9 cellular contexts compared by ENCODE assay signal in genomic region chr1:65309317-65310077, GRCh38. TPM values are rescaled to one million over a fixed set of nuclear protein-coding genes. Genes with fewer than 3 reads are reported as not detected.
DNase-seq lines count a peak whose midpoint lies in the region; ATAC-seq and TF ChIP-seq lines count a peak whose summit lies in the region.
"Had no signal": no experiment of that assay in that cellular context is flagged by ENCODE, and none has a peak within 500 bp of the region (broad histone marks: within the 10 kb centered on the region; RNA-seq: fewer than 3 reads in every experiment).

Gene DNAJC6, plus strand, starts transcription at chr1:65309543. Its CDS starts 203 bp downstream, at chr1:65309746.

- intact Hi-C loops in activated T-helper 1 cell treated with anti-CD3 and anti-CD28 coated beads, Interleukin-12 subunit alpha, Interleukin-12 subunit beta, Interleukin-2, Interleukin-4 antibody, amounts not matched to agents 30 ng/mL and 10 ng/mL and 1 ng/mL, durations not matched to agents 14 hours and 24 hours and 36 hours (cut with micrococcal nuclease): loop anchor here (2.0 to 5.0 kb wide), 3 partner anchors 47 to 111 kb away; partner anchors contain the start of genes LEPR and LEPROT

- H3K79me2 ChIP-seq in fibroblast of lung (ENCODE audit: control insufficient read depth, insufficient read depth, low read length): no peaks in the 10 kb centered on the region

- ATAC-seq in HG03565 (IDR thresholded peaks at IDR 0.05; ENCODE audit: unreplicated experiment): peak; percentile 57
- peak; percentile 64 for ATAC-seq in stimulated activated memory B cell treated with anti-CD40 and anti-IgM and Interleukin-4, amounts not matched to agents 10 μg/mL and 1 μg/mL and 100 μg/mL, for 72 hours
- no peak for ATAC-seq in HG02885 (IDR thresholded peaks at IDR 0.05; ENCODE audit: poor library complexity, unreplicated experiment)

- H3K9me3 ChIP-seq in fibroblast of lung (ENCODE audit: control insufficient read depth, insufficient read depth, low read depth, low read length) (no peaks in the 10 kb centered on the region), muscle layer of duodenum (ENCODE audit: control insufficient read depth in 1 of 2, low read length in 2 of 2) (no peaks in the 10 kb centered on the region)

- H3K4me3 Mint-ChIP-seq in activated T-helper 1 cell treated with anti-CD3 and anti-CD28 coated beads, Interleukin-12 subunit alpha, Interleukin-12 subunit beta, Interleukin-2, Interleukin-4 antibody, amounts not matched to agents 30 ng/mL and 10 ng/mL and 1 ng/mL, durations not matched to agents 14 hours and 24 hours and 36 hours: peak within 1 kb of the TSS; percentile 78
- H3K4me3 Mint-ChIP-seq in stimulated activated memory B cell treated with anti-CD40 and anti-IgM and Interleukin-4, amounts not matched to agents 10 μg/mL and 1 μg/mL and 100 μg/mL, for 72 hours: peak within 1 kb of the TSS; percentile 9

- no peaks in the 10 kb centered on the region for H4K20me1 ChIP-seq in fibroblast of lung (ENCODE audit: control insufficient read depth, extremely low read depth, insufficient read depth, low read length)

- H3K27me3 ChIP-seq in fibroblast of lung (ENCODE audit: control insufficient read depth, insufficient read depth, low read length): peaks cover 10% of the 10 kb centered on the region
- H3K27me3 ChIP-seq in muscle layer of duodenum (ENCODE audit: low read depth, low read length): peaks cover 4% of the 10 kb centered on the region

- H3K9me3 Mint-ChIP-seq in activated T-helper 1 cell treated with anti-CD3 and anti-CD28 coated beads, Interleukin-12 subunit alpha, Interleukin-12 subunit beta, Interleukin-2, Interleukin-4 antibody, amounts not matched to agents 30 ng/mL and 10 ng/mL and 1 ng/mL, durations not matched to agents 14 hours and 24 hours and 36 hours: no peaks in the 10 kb centered on the region
- no peaks in the 10 kb centered on the region for H3K9me3 Mint-ChIP-seq in stimulated activated memory B cell treated with anti-CD40 and anti-IgM and Interleukin-4, amounts not matched to agents 10 μg/mL and 1 μg/mL and 100 μg/mL, for 72 hours

- no peak within 1 kb of the TSS for H2AFZ ChIP-seq in fibroblast of lung (ENCODE audit: low read length)

- no peak within 1 kb of the TSS for H3K9ac ChIP-seq in fibroblast of lung (ENCODE audit: insufficient read depth, low read length)
- H3K9ac ChIP-seq: KMS-11 had no signal

- H3K27ac ChIP-seq in fibroblast of lung (ENCODE audit: insufficient read depth, low read length) (no peak within 1 kb of the TSS), muscle layer of duodenum (ENCODE audit: low read length) (no peak within 1 kb of the TSS)
- H3K27ac ChIP-seq: KMS-11 had no signal

- H3K27ac Mint-ChIP-seq in activated T-helper 1 cell treated with anti-CD3 and anti-CD28 coated beads, Interleukin-12 subunit alpha, Interleukin-12 subunit beta, Interleukin-2, Interleukin-4 antibody, amounts not matched to agents 30 ng/mL and 10 ng/mL and 1 ng/mL, durations not matched to agents 14 hours and 24 hours and 36 hours: peak within 1 kb of the TSS; percentile 23
- no peak within 1 kb of the TSS for H3K27ac Mint-ChIP-seq in stimulated activated memory B cell treated with anti-CD40 and anti-IgM and Interleukin-4, amounts not matched to agents 10 μg/mL and 1 μg/mL and 100 μg/mL, for 72 hours

- peak within 1 kb of the TSS; percentile 62 for H3K4me2 ChIP-seq in fibroblast of lung (ENCODE audit: extremely low read depth, insufficient read depth, low read length)
- H3K4me2 ChIP-seq: KMS-11 had no signal

- H3K36me3 Mint-ChIP-seq in activated T-helper 1 cell treated with anti-CD3 and anti-CD28 coated beads, Interleukin-12 subunit alpha, Interleukin-12 subunit beta, Interleukin-2, Interleukin-4 antibody, amounts not matched to agents 30 ng/mL and 10 ng/mL and 1 ng/mL, durations not matched to agents 14 hours and 24 hours and 36 hours (ENCODE audit: low read depth): peaks cover 3% of the 10 kb centered on the region
- no peaks in the 10 kb centered on the region for H3K36me3 Mint-ChIP-seq in stimulated activated memory B cell treated with anti-CD40 and anti-IgM and Interleukin-4, amounts not matched to agents 10 μg/mL and 1 μg/mL and 100 μg/mL, for 72 hours

- H3K36me3 ChIP-seq in fibroblast of lung (ENCODE audit: control insufficient read depth, insufficient read depth, low read length) (no peaks in the 10 kb centered on the region), muscle layer of duodenum (ENCODE audit: control insufficient read depth in 1 of 2, insufficient read depth in 2 of 2, low read length in 2 of 2) (no peaks in the 10 kb centered on the region)

- H3K4me1 ChIP-seq in fibroblast of lung (ENCODE audit: control insufficient read depth, extremely low read depth, insufficient read depth, low read length) (no peaks in the 10 kb centered on the region), muscle layer of duodenum (ENCODE audit: control insufficient read depth in 1 of 2, insufficient read depth in 2 of 2, low read length in 2 of 2) (peaks cover 0 to 11% of the 10 kb centered on the region in 2 donors)

- peaks cover 49% of the 10 kb centered on the region for H3K27me3 Mint-ChIP-seq in activated T-helper 1 cell treated with anti-CD3 and anti-CD28 coated beads, Interleukin-12 subunit alpha, Interleukin-12 subunit beta, Interleukin-2, Interleukin-4 antibody, amounts not matched to agents 30 ng/mL and 10 ng/mL and 1 ng/mL, durations not matched to agents 14 hours and 24 hours and 36 hours (ENCODE audit: insufficient read depth)
- H3K27me3 Mint-ChIP-seq in stimulated activated memory B cell treated with anti-CD40 and anti-IgM and Interleukin-4, amounts not matched to agents 10 μg/mL and 1 μg/mL and 100 μg/mL, for 72 hours: peaks cover 37% of the 10 kb centered on the region

- peak within 1 kb of the TSS in 2 of 4 experiments; percentile 41 to 46 for H3K4me3 ChIP-seq in fibroblast of lung (replicated peaks in 1 of 4; ENCODE audit: control extremely low read depth in 1 of 4, insufficient read depth in 1 of 4, low read depth in 3 of 4, low read length in 4 of 4)
- H3K4me3 ChIP-seq in muscle layer of duodenum (ENCODE audit: low read depth in 1 of 2, low read length in 2 of 2): peak within 1 kb of the TSS; percentile 16 to 61

- DNase-seq in DMS153 treated with DMSO at 0.1 percent for 48 hours (lab: John Stamatoyannopoulos, UW; ENCODE audit: unreplicated experiment) (peak; percentile 85), fibroblast of lung (ENCODE audit: low read depth in 2 of 2) (peak; percentile 61 to 71)
- peak; percentile 53 for DNase-seq in activated T-helper 1 cell treated with anti-CD3 and anti-CD28 coated beads, Interleukin-12 subunit alpha, Interleukin-12 subunit beta, Interleukin-2, Interleukin-4 antibody, amounts not matched to agents 30 ng/mL and 10 ng/mL and 1 ng/mL, durations not matched to agents 14 hours and 24 hours and 36 hours (ENCODE audit: low spot score)

- peaks cover 13% of the 10 kb centered on the region for H3K4me1 Mint-ChIP-seq in activated T-helper 1 cell treated with anti-CD3 and anti-CD28 coated beads, Interleukin-12 subunit alpha, Interleukin-12 subunit beta, Interleukin-2, Interleukin-4 antibody, amounts not matched to agents 30 ng/mL and 10 ng/mL and 1 ng/mL, durations not matched to agents 14 hours and 24 hours and 36 hours (ENCODE audit: low read depth)
- peaks cover 6% of the 10 kb centered on the region for H3K4me1 Mint-ChIP-seq in stimulated activated memory B cell treated with anti-CD40 and anti-IgM and Interleukin-4, amounts not matched to agents 10 μg/mL and 1 μg/mL and 100 μg/mL, for 72 hours

- no peak for TF ChIP-seq CTCF in fibroblast of lung (conservative IDR thresholded peaks at IDR 0.05 in 1 of 2, IDR thresholded peaks at IDR 0.05 in 1 of 2; ENCODE audit: low read depth in 1 of 2, low read length in 2 of 2)

TF ChIP-seq in PFSK-1, 5 proteins besides CTCF, POLR2A, EP300 and RAD21:
- TF ChIP-seq TAF1 (IDR thresholded peaks at IDR 0.05; ENCODE audit: borderline replicate concordance, insufficient read depth, low read length): no peak
- peak; percentile 96 to 100 for TF ChIP-seq REST (IDR thresholded peaks at IDR 0.05; ENCODE audit: insufficient read depth in 1 of 2, low read depth in 2 of 2, low read length in 2 of 2)
- peak; percentile 89; the same call in 1 of the 2 replicates for TF ChIP-seq SIN3A (IDR thresholded peaks at IDR 0.05; ENCODE audit: borderline replicate concordance, insufficient read depth, low read length)

RNA-seq across cellular contexts. Expression of gene DNAJC6, which starts in this region (rescaled TPM):
- polyA plus RNA-seq in PFSK-1 (2012; ENCODE audit: insufficient read length, low read depth): 0.21 TPM
- total RNA-seq in activated T-helper 1 cell treated with anti-CD3 and anti-CD28 coated beads, Interleukin-12 subunit alpha, Interleukin-12 subunit beta, Interleukin-2, Interleukin-4 antibody, amounts not matched to agents 30 ng/mL and 10 ng/mL and 1 ng/mL, durations not matched to agents 14 hours and 24 hours and 36 hours: 4.4 and 6.2 TPM in 2 replicates
- total RNA-seq in fibroblast of lung: under 0.01 and 0.33 TPM in 2 replicates
- 0.14 and 0.98 TPM in 2 replicates for polyA plus RNA-seq in fibroblast of lung
- 0.07 and 0.28 TPM in 2 replicates for polyA plus RNA-seq in fibroblast of lung (2012)
- polyA minus RNA-seq in fibroblast of lung (ENCODE audit: low replicate concordance): 0.30 and 1.4 TPM in 2 replicates
